Comparison of ENCODE assay signal across 17 cellular contexts in genomic region chr1:180791806-180792205, GRCh38.
A peak's percentile ranks its signal among the peaks of the same experiment; 100 is the strongest.
DNase-seq lines count a peak whose midpoint lies in the region; ATAC-seq, FAIRE-seq and TF ChIP-seq lines count a peak whose summit lies in the region.
"Had no signal": no experiment of that assay in that cellular context is flagged by ENCODE, and none has a peak within 500 bp of the region (broad histone marks: within the 10 kb centered on the region; RNA-seq: fewer than 3 reads in every experiment).

No MANE protein-coding gene starts in this region.

- no peaks in the 10 kb centered on the region for H3K27me3 Mint-ChIP-seq in mesothelial cell of epicardium (ENCODE audit: low read depth)
- H3K27me3 Mint-ChIP-seq: activated CD4-positive, alpha-beta T cell treated with anti-CD3 and anti-CD28 coated beads, Interleukin-2, amount 10 ng/mL, durations not matched to agents 24 days and 14 days; naive thymus-derived CD4-positive, alpha-beta T cell had no signal

- H3F3A ChIP-seq in Loucy (ENCODE audit: low read depth), result no peaks in the 10 kb centered on the region
- H3F3A ChIP-seq in SU-DHL-6 (ENCODE audit: insufficient read depth), result peaks cover 4% of the 10 kb centered on the region; the same call in 1 of the 2 replicates

- no peak overlapping the region for H3K9ac ChIP-seq in Loucy (ENCODE audit: low read depth, low read length, poor library complexity, severe bottlenecking)
- no peak overlapping the region for H3K9ac ChIP-seq in SU-DHL-6 (ENCODE audit: low read length)

- ATAC-seq in HG03460 (IDR thresholded peaks at IDR 0.05; ENCODE audit: unreplicated experiment), result no peak
- ATAC-seq: naive thymus-derived CD4-positive, alpha-beta T cell; sciatic nerve had no signal

- H2AFZ ChIP-seq in Loucy (ENCODE audit: low read length) (no peak overlapping the region), SU-DHL-6 (ENCODE audit: low read depth, low read length, severe bottlenecking) (no peak overlapping the region)

- H3K9me2 ChIP-seq in Loucy (replicated peaks; ENCODE audit: low read depth, low read length), result no peaks in the 10 kb centered on the region
- no peaks in the 10 kb centered on the region for H3K9me2 ChIP-seq in SU-DHL-6 (replicated peaks; ENCODE audit: insufficient read depth, low read length)

- TF ChIP-seq CTCF in Loucy (conservative IDR thresholded peaks at IDR 0.05; ENCODE audit: low read length), result no peak
- TF ChIP-seq CTCF in SU-DHL-6 (IDR thresholded peaks at IDR 0.05; ENCODE audit: insufficient read depth, low read length, poor library complexity, severe bottlenecking), result no peak
- TF ChIP-seq CTCF in mesothelial cell of epicardium (IDR thresholded peaks at IDR 0.05; ENCODE audit: unreplicated experiment), result no peak

- H3K36me3 ChIP-seq in Loucy (ENCODE audit: insufficient read depth, low read length), result no peaks in the 10 kb centered on the region
- no peaks in the 10 kb centered on the region for H3K36me3 ChIP-seq in SU-DHL-6 (ENCODE audit: low read length)
- H3K36me3 ChIP-seq: thoracic aorta had no signal

- H3K27ac Mint-ChIP-seq in mesothelial cell of epicardium, result no peak overlapping the region
- H3K27ac Mint-ChIP-seq: activated CD4-positive, alpha-beta T cell treated with anti-CD3 and anti-CD28 coated beads, Interleukin-2, amount 10 ng/mL, durations not matched to agents 24 days and 14 days; naive thymus-derived CD4-positive, alpha-beta T cell had no signal

- DNase-seq in GM12891 (ENCODE audit: insufficient read length, low spot score) (no peak), lung microvascular endothelial cell (ENCODE audit: low read depth in 2 of 2) (peak; percentile 10 to 42), mesothelial cell of epicardium (ENCODE audit: low spot score in 2 of 2, unreplicated experiment in 2 of 2) (no peak), hypothalamus (lab: John Stamatoyannopoulos, UW) (no peak)
- DNase-seq in stimulated activated CD4-positive, alpha-beta T cell treated with anti-CD3 and anti-CD28 coated beads, Interleukin-4, amount 100 ng/mL, for 1 hour, result no peak
- DNase-seq: activated CD4-positive, alpha-beta T cell treated with anti-CD3 and anti-CD28 coated beads, Interleukin-2, amount 10 ng/mL, durations not matched to agents 24 days and 14 days; activated naive CD4-positive, alpha-beta T cell treated with Interleukin-2 at 50 U/mL for 16 hours; Calu3; islet precursor cell; naive thymus-derived CD4-positive, alpha-beta T cell; NCI-H1048; NCI-H510A had no signal

- H3K79me2 ChIP-seq in Loucy (ENCODE audit: insufficient read depth, low read length) (no peaks in the 10 kb centered on the region), SU-DHL-6 (ENCODE audit: insufficient read depth, low read length) (no peaks in the 10 kb centered on the region)

- H3K4me3 ChIP-seq in Loucy (ENCODE audit: low read length, poor library complexity, severe bottlenecking) (no peak overlapping the region), SU-DHL-6 (ENCODE audit: insufficient read depth, low read length, poor library complexity, severe bottlenecking) (no peak overlapping the region)
- H3K4me3 ChIP-seq: thoracic aorta had no signal

- H3K27me3 ChIP-seq in Loucy (ENCODE audit: insufficient read depth, low read length, poor library complexity, severe bottlenecking) (no peaks in the 10 kb centered on the region), SU-DHL-6 (ENCODE audit: low read length) (no peaks in the 10 kb centered on the region)

- H4K20me1 ChIP-seq in Loucy (ENCODE audit: insufficient read depth, low read length, poor library complexity, severe bottlenecking) (no peaks in the 10 kb centered on the region), SU-DHL-6 (ENCODE audit: low read depth, low read length) (no peaks in the 10 kb centered on the region)

- peaks cover 17% of the 10 kb centered on the region for H3K36me3 Mint-ChIP-seq in mesothelial cell of epicardium

- no peaks in the 10 kb centered on the region for H3K9me3 ChIP-seq in Loucy (ENCODE audit: insufficient read depth, low read depth, low read length)
- no peaks in the 10 kb centered on the region for H3K9me3 ChIP-seq in SU-DHL-6 (ENCODE audit: insufficient read depth, low read length)
- H3K9me3 ChIP-seq: thoracic aorta had no signal

- FAIRE-seq in GM12891 (lab: Jason Lieb, UNC), result no peak

- H3K4me1 Mint-ChIP-seq in mesothelial cell of epicardium, result peaks cover 7% of the 10 kb centered on the region

- no peak overlapping the region for H3K4me3 Mint-ChIP-seq in mesothelial cell of epicardium
- H3K4me3 Mint-ChIP-seq: activated CD4-positive, alpha-beta T cell treated with anti-CD3 and anti-CD28 coated beads, Interleukin-2, amount 10 ng/mL, durations not matched to agents 24 days and 14 days; naive thymus-derived CD4-positive, alpha-beta T cell had no signal

- H3K4me1 ChIP-seq in Loucy (ENCODE audit: insufficient read depth, low read length, poor library complexity, severe bottlenecking), result peaks cover 8% of the 10 kb centered on the region

- TF ChIP-seq POLR2A in GM12891 (IDR thresholded peaks at IDR 0.05; ENCODE audit: low read depth, low read length), result no peak

- no peak overlapping the region for H3K27ac ChIP-seq in SU-DHL-6 (ENCODE audit: low read depth, low read length)
- H3K27ac ChIP-seq: thoracic aorta had no signal

- H3K4me2 ChIP-seq in Loucy (ENCODE audit: low read depth, low read length, poor library complexity, severe bottlenecking), result peak overlapping the region; percentile 26
- H3K4me2 ChIP-seq in SU-DHL-6 (ENCODE audit: low read depth, low read length, poor library complexity, severe bottlenecking), result peak overlapping the region; percentile 11

- peaks cover 9% of the 10 kb centered on the region for H3K9me3 Mint-ChIP-seq in mesothelial cell of epicardium
- H3K9me3 Mint-ChIP-seq: activated CD4-positive, alpha-beta T cell treated with anti-CD3 and anti-CD28 coated beads, Interleukin-2, amount 10 ng/mL, durations not matched to agents 24 days and 14 days; naive thymus-derived CD4-positive, alpha-beta T cell had no signal

TF ChIP-seq in GM12891, 5 proteins besides CTCF, POLR2A, EP300 and RAD21:
- TF ChIP-seq SPI1 (IDR thresholded peaks at IDR 0.05; ENCODE audit: low read depth, low read length) (peak; percentile 56), TAF1 (IDR thresholded peaks at IDR 0.05; ENCODE audit: low read depth, low read length) (no peak), POLR2AphosphoS5 (IDR thresholded peaks at IDR 0.05; ENCODE audit: low read depth, low read length) (no peak), PAX5 (IDR thresholded peaks at IDR 0.05; ENCODE audit: insufficient read depth, low read length, severe bottlenecking) (no peak), POU2F2 (IDR thresholded peaks at IDR 0.05; ENCODE audit: low read depth, low read length) (no peak)

Comparison
In these comparisons a context has a peak if more than half of its experiments do, and no peak if none do; other contexts are left out.
1. DNase-seq: peak in lung microvascular endothelial cell (2 of 2); none in GM12891 (single experiment), mesothelial cell of epicardium (0 of 2), stimulated activated CD4-positive, alpha-beta T cell treated with anti-CD3 and anti-CD28 coated beads, Interleukin-4, amount 100 ng/mL, for 1 hour (single experiment) and hypothalamus (0 of 51).